ENCODE assay signal across 1 cellular context in genomic region chr19:37975071-37975470, GRCh38.
TF ChIP-seq lines count a peak whose summit lies in the region.

No MANE protein-coding gene starts in this region.

TF ChIP-seq in liver, 16 proteins besides CTCF, POLR2A, EP300 and RAD21 (continued from another document):
- TF ChIP-seq HNF4G (IDR thresholded peaks at IDR 0.05) (no peak), REST (IDR thresholded peaks at IDR 0.05) (no peak), MAX (IDR thresholded peaks at IDR 0.05) (no peak), RXRA (IDR thresholded peaks at IDR 0.05) (no peak), SP1 (IDR thresholded peaks at IDR 0.05) (no peak), FOXA2 (IDR thresholded peaks at IDR 0.05) (no peak), HNF4A (conservative IDR thresholded peaks at IDR 0.05) (no peak), TAF1 (conservative IDR thresholded peaks at IDR 0.05) (no peak), ATF3 (IDR thresholded peaks at IDR 0.05) (no peak), EGR1 (IDR thresholded peaks at IDR 0.05; ENCODE audit: low read depth in 2 of 2) (no peak), GABPA (IDR thresholded peaks at IDR 0.05 in 1 of 2, conservative IDR thresholded peaks at IDR 0.05 in 1 of 2) (no peak), FOXA1 (IDR thresholded peaks at IDR 0.05) (no peak), NR2F2 (IDR thresholded peaks at IDR 0.05) (no peak), JUND (IDR thresholded peaks at IDR 0.05) (no peak)
TF ChIP-seq in liver: peak in this region for 0.
